ENCODE assay signal across 26 cellular contexts in genomic region chr2:182015334-182016109, GRCh38. TPM values are rescaled to one million over a fixed set of nuclear protein-coding genes. Genes with fewer than 3 reads are reported as not detected.
A peak's percentile ranks its signal among the peaks of the same experiment; 100 is the strongest.
DNase-seq lines count a peak whose midpoint lies in the region; TF ChIP-seq lines count a peak whose summit lies in the region.
"Had no signal": no experiment of that assay in that cellular context is flagged by ENCODE, and none has a peak within 500 bp of the region (broad histone marks: within the 10 kb centered on the region; RNA-seq: fewer than 3 reads in every experiment).

No MANE protein-coding gene starts in this region.

- DNase-seq in ACHN = peak; percentile 26
- peak; percentile 76 for DNase-seq in HT1080 (ENCODE audit: low read depth)
- peak; percentile 30 for DNase-seq in astrocyte of the hippocampus (ENCODE audit: low read depth, low spot score)
- DNase-seq in kidney epithelial cell (ENCODE audit: low read depth) = peak; percentile 14
- DNase-seq in Ammon's horn (ENCODE audit: low spot score) = no peak
- no peak for DNase-seq in DMS79 treated with DMSO at 0.1 percent for 48 hours (lab: John Stamatoyannopoulos, UW)
- no peak for DNase-seq in NCI-H1436 (lab: John Stamatoyannopoulos, UW)
- DNase-seq in activated T-cell treated with anti-CD3 and anti-CD28 coated beads, Interleukin-2, amount 50 U/mL, for 1 hour = no peak
- DNase-seq: activated naive CD4-positive, alpha-beta T cell treated with anti-CD3 and anti-CD28 coated beads for 36 hours; activated T-cell treated with anti-CD3 and anti-CD28 coated beads, Interleukin-2, amount 50 U/mL, for 48 hours; amygdala; Calu3; erythroblast; islet precursor cell; Kasumi-1; naive thymus-derived CD4-positive, alpha-beta T cell; NCI-H1092 treated with DMSO at 0.1 percent for 48 hours; NCI-H2029; NCI-H2227 treated with DMSO at 0.1 percent for 48 hours; NCI-H774; right lobe of liver; substantia nigra; T-cell had no signal

- H3K4me3 ChIP-seq in kidney epithelial cell (ENCODE audit: low read depth, low read length) = no peak overlapping the region
- H3K4me3 ChIP-seq: BLaER1 treated with 17β-estradiol and CSF1 and Interleukin-3, amounts not matched to agents 10 nM and 100 nM; gastroesophageal sphincter; right lobe of liver had no signal

- H3K36me3 ChIP-seq in kidney epithelial cell (ENCODE audit: control insufficient read depth, insufficient read depth, low read length) = no peaks in the 10 kb centered on the region
- H3K36me3 ChIP-seq: BLaER1 treated with 17β-estradiol and CSF1 and Interleukin-3, amounts not matched to agents 10 nM and 100 nM; gastroesophageal sphincter; right lobe of liver had no signal

- in situ Hi-C loops in ACHN (cut with HindIII; ENCODE audit: low pct_ligation_motif_present, low pct_unique_long_range_greater_than_20kb, low sequenced_read_pairs) = no loop called here

- TF ChIP-seq CTCF in kidney epithelial cell (IDR thresholded peaks at IDR 0.05; ENCODE audit: insufficient read depth, low read length, poor library complexity, severe bottlenecking) = no peak

- no peaks in the 10 kb centered on the region for H3K27me3 ChIP-seq in kidney epithelial cell (ENCODE audit: control insufficient read depth, insufficient read depth, low read length)
- H3K27me3 ChIP-seq: BLaER1 treated with 17β-estradiol and CSF1 and Interleukin-3, amounts not matched to agents 10 nM and 100 nM; gastroesophageal sphincter; right lobe of liver had no signal

RNA-seq across cellular contexts. Expression of gene PPP1R1C, which starts 29.9 kb away (rescaled TPM):
- not detected in 2 replicates for total RNA-seq in HT1080 (2014; rRNA removed; shearing (Covaris generic))
- polyA plus RNA-seq in HT1080 (2015; cell fraction: cytosol; rRNA removed) = not detected in 2 replicates
- polyA plus RNA-seq in HT1080 (2015; cell fraction: nucleus; rRNA removed) = not detected in 2 replicates
- total RNA-seq in kidney epithelial cell = 2.1 and 4.9 TPM in 2 replicates
- total RNA-seq: activated CD8-positive, alpha-beta memory T cell treated with anti-CD3 and anti-CD28 coated beads for 36 hours; activated naive CD4-positive, alpha-beta T cell treated with anti-CD3 and anti-CD28 coated beads for 36 hours; naive thymus-derived CD4-positive, alpha-beta T cell; T-cell had no signal
- polyA plus RNA-seq: naive thymus-derived CD4-positive, alpha-beta T cell had no signal

Comparison
In these comparisons a context has a peak if more than half of its experiments do, and no peak if none do; other contexts are left out.
1. DNase-seq: peak in ACHN (single experiment), HT1080 (single experiment), astrocyte of the hippocampus (single experiment) and kidney epithelial cell (single experiment); none in Ammon's horn (single experiment), DMS79 treated with DMSO at 0.1 percent for 48 hours (single experiment), NCI-H1436 (single experiment) and activated T-cell treated with anti-CD3 and anti-CD28 coated beads, Interleukin-2, amount 50 U/mL, for 1 hour (single experiment).